Comparison of ENCODE assay signal across 14 cellular contexts in genomic region chr18:12885500-12885899, GRCh38. TPM values are rescaled to one million over a fixed set of nuclear protein-coding genes. Genes with fewer than 3 reads are reported as not detected.
DNase-seq lines count a peak whose midpoint lies in the region; ATAC-seq, FAIRE-seq and TF ChIP-seq lines count a peak whose summit lies in the region.
"Had no signal": no experiment of that assay in that cellular context is flagged by ENCODE, and none has a peak within 500 bp of the region (broad histone marks: within the 10 kb centered on the region; RNA-seq: fewer than 3 reads in every experiment).

No MANE protein-coding gene starts in this region.

- H3K9me3 Mint-ChIP-seq in Calu3 (ENCODE audit: low read depth, unreplicated experiment), result no peaks in the 10 kb centered on the region
- H3K9me3 Mint-ChIP-seq in activated naive CD8-positive, alpha-beta T cell treated with anti-CD3 and anti-CD28 coated beads, Interleukin-2, amount 10 ng/mL, durations not matched to agents 7 days and 5 days, result no peaks in the 10 kb centered on the region
- H3K9me3 Mint-ChIP-seq in naive thymus-derived CD8-positive, alpha-beta T cell, result no peaks in the 10 kb centered on the region

- DNase-seq in Calu3 (no peak), HCT116 (ENCODE audit: low read depth, low spot score) (no peak), GM19238 (ENCODE audit: insufficient read length, low spot score) (no peak), frontal cortex (ENCODE audit: low spot score in 2 of 2) (no peak), SK-N-SH (no peak)
- no peak for DNase-seq in activated naive CD8-positive, alpha-beta T cell treated with anti-CD3 and anti-CD28 coated beads, Interleukin-2, amount 10 ng/mL, durations not matched to agents 7 days and 5 days
- no peak for DNase-seq in naive thymus-derived CD8-positive, alpha-beta T cell
- DNase-seq: GM23248, kidney glomerular epithelial cell, NCI-H82, pancreas had no signal

- H3K27ac ChIP-seq in HCT116 (ENCODE audit: low read depth, low read length), result no peak overlapping the region
- no peak overlapping the region for H3K27ac ChIP-seq in SK-N-SH (ENCODE audit: low read depth in 2 of 2, low read length in 1 of 2)

- H3K27me3 ChIP-seq in HCT116 (ENCODE audit: insufficient read depth, low read length) (no peaks in the 10 kb centered on the region), SK-N-SH (ENCODE audit: insufficient read depth) (no peaks in the 10 kb centered on the region)
- H3K27me3 ChIP-seq: breast epithelium, pancreas had no signal

- H3K9me2 ChIP-seq in HCT116 (ENCODE audit: insufficient read depth) (no peaks in the 10 kb centered on the region), SK-N-SH (no peaks in the 10 kb centered on the region)

- FAIRE-seq in frontal cortex (lab: Jason Lieb, UNC), result no peak
- FAIRE-seq: pancreas had no signal

- 86% methylated on average over 4 of the region's 4 CpGs for WGBS in SK-N-SH (ENCODE audit: low lambda C conversion rate)

- TF ChIP-seq RAD21 in HCT116 (IDR thresholded peaks at IDR 0.05; ENCODE audit: low read depth), result no peak
- TF ChIP-seq RAD21 in SK-N-SH (IDR thresholded peaks at IDR 0.05; ENCODE audit: low read length), result no peak

- RAD21 ChIA-PET in HCT116 (lab: Charles Lee; ENCODE audit: low non-redundant PET in 1 of 2, low total read pairs in 2 of 2, uncharacterized antibody in 2 of 2, unreplicated experiment in 2 of 2), result no interaction called here

- no peak for ATAC-seq in HCT116
- no peak for ATAC-seq in activated naive CD8-positive, alpha-beta T cell treated with anti-CD3 and anti-CD28 coated beads, Interleukin-2, amount 10 ng/mL, durations not matched to agents 7 days and 5 days (ENCODE audit: low read depth)
- ATAC-seq in naive thymus-derived CD8-positive, alpha-beta T cell, result no peak
- no peak for ATAC-seq in GM21515 (IDR thresholded peaks at IDR 0.05; ENCODE audit: unreplicated experiment)
- ATAC-seq: pancreas had no signal

- H3K4me3 Mint-ChIP-seq in Calu3 (ENCODE audit: low read depth, unreplicated experiment), result peak overlapping the region; percentile 90
- H3K4me3 Mint-ChIP-seq in activated naive CD8-positive, alpha-beta T cell treated with anti-CD3 and anti-CD28 coated beads, Interleukin-2, amount 10 ng/mL, durations not matched to agents 7 days and 5 days, result peak overlapping the region; percentile 19
- peak overlapping the region in 7 of 10 donors; percentile 8 to 94 (median 85) for H3K4me3 Mint-ChIP-seq in naive thymus-derived CD8-positive, alpha-beta T cell

- intact Hi-C loops in Calu3 (cut with micrococcal nuclease; ENCODE audit: unreplicated experiment) (loop anchor here (2.0 kb wide), 1 partner anchor 47 kb away; no protein-coding TSS in a partner anchor), HCT116 (cut with micrococcal nuclease) (no loop called here)

- H3K36me3 ChIP-seq in HCT116 (ENCODE audit: control insufficient read depth in 1 of 2, insufficient read depth in 2 of 2, low read length in 2 of 2) (no peaks in the 10 kb centered on the region), SK-N-SH (replicated peaks in 1 of 2; ENCODE audit: control insufficient read depth in 1 of 2, insufficient read depth in 2 of 2, low read length in 1 of 2) (no peaks in the 10 kb centered on the region)
- H3K36me3 ChIP-seq: breast epithelium, pancreas, thoracic aorta had no signal

- no peaks in the 10 kb centered on the region for H3K27me3 Mint-ChIP-seq in Calu3 (ENCODE audit: unreplicated experiment)
- no peaks in the 10 kb centered on the region for H3K27me3 Mint-ChIP-seq in activated naive CD8-positive, alpha-beta T cell treated with anti-CD3 and anti-CD28 coated beads, Interleukin-2, amount 10 ng/mL, durations not matched to agents 7 days and 5 days
- no peaks in the 10 kb centered on the region for H3K27me3 Mint-ChIP-seq in naive thymus-derived CD8-positive, alpha-beta T cell

- TF ChIP-seq CTCF in Calu3 (IDR thresholded peaks at IDR 0.05; ENCODE audit: unreplicated experiment) (no peak), HCT116 (IDR thresholded peaks at IDR 0.05 in 2 of 3, conservative IDR thresholded peaks at IDR 0.05 in 1 of 3; ENCODE audit: borderline replicate concordance in 1 of 3, insufficient read depth in 1 of 3, low read depth in 2 of 3, low read length in 2 of 3) (no peak), SK-N-SH (IDR thresholded peaks at IDR 0.05) (no peak)

- H3K4me3 ChIP-seq in HCT116 (replicated peaks in 1 of 2; ENCODE audit: low read depth in 1 of 2, low read length in 2 of 2) (no peak overlapping the region), SK-N-SH (ENCODE audit: low read depth in 2 of 2, low read length in 1 of 2) (no peak overlapping the region)

- POLR2A ChIA-PET in HCT116 (lab: Charles Lee), result no interaction called here
- POLR2A ChIA-PET in activated naive CD8-positive, alpha-beta T cell treated with anti-CD3 and anti-CD28 coated beads, Interleukin-2, amount 10 ng/mL, durations not matched to agents 7 days and 5 days (lab: Charles Lee), result interaction anchor here (1.0 to 2.0 kb wide), 2 partner anchors 59 to 110 kb away, joined by 4 to 8 read pairs; no protein-coding TSS in a partner anchor
- POLR2A ChIA-PET in naive thymus-derived CD8-positive, alpha-beta T cell (lab: Charles Lee), result interaction anchor here (1.2 to 3.2 kb wide), 2 partner anchors 26 to 252 kb away, joined by 3 to 29 read pairs; no protein-coding TSS in a partner anchor
- POLR2A ChIA-PET in SK-N-SH (lab: Yijun Ruan, JAX), result no interaction called here

- peaks cover 27% of the 10 kb centered on the region for H3K36me3 Mint-ChIP-seq in Calu3 (ENCODE audit: insufficient read depth, unreplicated experiment)
- peaks cover 5% of the 10 kb centered on the region for H3K36me3 Mint-ChIP-seq in activated naive CD8-positive, alpha-beta T cell treated with anti-CD3 and anti-CD28 coated beads, Interleukin-2, amount 10 ng/mL, durations not matched to agents 7 days and 5 days
- H3K36me3 Mint-ChIP-seq in naive thymus-derived CD8-positive, alpha-beta T cell, result no peaks in the 10 kb centered on the region

- no peak overlapping the region for H3K9ac ChIP-seq in HCT116 (ENCODE audit: low read length)
- no peak overlapping the region for H3K9ac ChIP-seq in SK-N-SH

- H3K4me1 Mint-ChIP-seq in Calu3 (ENCODE audit: low read depth, unreplicated experiment), result peaks cover 36% of the 10 kb centered on the region
- H3K4me1 Mint-ChIP-seq in activated naive CD8-positive, alpha-beta T cell treated with anti-CD3 and anti-CD28 coated beads, Interleukin-2, amount 10 ng/mL, durations not matched to agents 7 days and 5 days, result peaks cover 36% of the 10 kb centered on the region
- peaks cover 20 to 50% (median 38%) of the 10 kb centered on the region in 4 donors for H3K4me1 Mint-ChIP-seq in naive thymus-derived CD8-positive, alpha-beta T cell

- TF ChIP-seq EP300 in SK-N-SH (IDR thresholded peaks at IDR 0.05; ENCODE audit: borderline replicate concordance in 1 of 2, low read depth in 1 of 2, low read length in 1 of 2), result no peak

- H3K79me2 ChIP-seq in HCT116 (ENCODE audit: insufficient read depth, low read length) (peaks cover 31% of the 10 kb centered on the region), SK-N-SH (ENCODE audit: insufficient read depth) (peaks cover 31% of the 10 kb centered on the region)

- no peak for TF ChIP-seq POLR2A in HCT116 (IDR thresholded peaks at IDR 0.05; ENCODE audit: borderline replicate concordance, extremely low read depth, insufficient read depth, insufficient read length)

- peak overlapping the region; percentile 97; the same call in 1 of the 2 replicates for H3K4me2 ChIP-seq in HCT116 (ENCODE audit: low read length)
- H3K4me2 ChIP-seq in SK-N-SH, result no peak overlapping the region

- H3K4me1 ChIP-seq in HCT116 (ENCODE audit: control insufficient read depth in 1 of 2, insufficient read depth in 2 of 2, low read length in 2 of 2) (peaks cover 3 to 9% of the 10 kb centered on the region in 2 experiments), SK-N-SH (ENCODE audit: control insufficient read depth in 1 of 2, insufficient read depth in 2 of 2, low read depth in 1 of 2, low read length in 1 of 2) (peaks cover 0 to 8% of the 10 kb centered on the region in 2 experiments; a peak in 2 of 4 replicates)

- no peak overlapping the region for H3K27ac Mint-ChIP-seq in Calu3 (ENCODE audit: unreplicated experiment)
- H3K27ac Mint-ChIP-seq in activated naive CD8-positive, alpha-beta T cell treated with anti-CD3 and anti-CD28 coated beads, Interleukin-2, amount 10 ng/mL, durations not matched to agents 7 days and 5 days, result no peak overlapping the region
- peak overlapping the region; percentile 16 to 97 (median 95) for H3K27ac Mint-ChIP-seq in naive thymus-derived CD8-positive, alpha-beta T cell

- H4K20me1 ChIP-seq in HCT116 (ENCODE audit: insufficient read depth) (no peaks in the 10 kb centered on the region), SK-N-SH (ENCODE audit: insufficient read depth) (peaks cover 11% of the 10 kb centered on the region; the same call in 1 of the 2 replicates)

- CTCF ChIA-PET in Calu3 (lab: Charles Lee) (interaction anchor here (0.7 to 1.6 kb wide), 2 partner anchors 41 to 142 kb away, joined by 3 to 6 read pairs; no protein-coding TSS in a partner anchor), HCT116 (lab: Charles Lee) (interaction anchor here (1.0 kb wide), 2 partner anchors 10 to 147 kb away, joined by 3 read pairs; no protein-coding TSS in a partner anchor), SK-N-SH (lab: Yijun Ruan, JAX) (interaction anchor here (1.4 kb wide), 1 partner anchor 141 kb away, joined by 6 read pairs; no protein-coding TSS in a partner anchor)

- BruUV-seq in Calu3 (replicated peaks; lab: Mats Ljungman, UMichigan) (no TSS peak), HCT116 (replicated peaks; lab: Mats Ljungman, UMichigan) (no TSS peak)

- H3K9me3 ChIP-seq in HCT116 (ENCODE audit: control insufficient read depth in 1 of 2, insufficient read depth in 1 of 2, low read depth in 1 of 2, low read length in 2 of 2), result no peaks in the 10 kb centered on the region
- no peaks in the 10 kb centered on the region for H3K9me3 ChIP-seq in SK-N-SH
- H3K9me3 ChIP-seq: pancreas, thoracic aorta had no signal

- H3F3A ChIP-seq in SK-N-SH (replicated peaks; ENCODE audit: insufficient read depth), result peaks cover 8% of the 10 kb centered on the region

- H2AFZ ChIP-seq in HCT116 (ENCODE audit: low read depth, low read length, poor library complexity, severe bottlenecking) (no peak overlapping the region), SK-N-SH (ENCODE audit: low read depth) (no peak overlapping the region)

TF ChIP-seq in HCT116, 20 proteins besides CTCF, POLR2A, EP300 and RAD21 (continues in another document):
- TF ChIP-seq EZH2phosphoT487 (IDR thresholded peaks at IDR 0.05; ENCODE audit: borderline replicate concordance), result no peak

TF ChIP-seq in SK-N-SH, 30 proteins besides CTCF, POLR2A, EP300 and RAD21 (continues in another document):
- no peak for TF ChIP-seq TCF12 (IDR thresholded peaks at IDR 0.05)

RNA-seq across cellular contexts. Expression of gene PTPN2, which starts 1.5 kb away (rescaled TPM):
- 58.1 and 61.5 TPM in 2 replicates for total RNA-seq in Calu3 (2022)
- total RNA-seq in HCT116 (2021; ENCODE audit: unreplicated experiment), result 50.3 TPM
- polyA plus RNA-seq in HCT116 (2012), result 31.7 and 34.9 TPM in 2 replicates
- 10 to 100 TPM; 64.9 to 68.1 TPM for total RNA-seq in activated naive CD8-positive, alpha-beta T cell treated with anti-CD3 and anti-CD28 coated beads, Interleukin-2, amount 10 ng/mL, durations not matched to agents 7 days and 5 days
- 10 to 100 TPM; 62.7 to 71.7 TPM for total RNA-seq in naive thymus-derived CD8-positive, alpha-beta T cell
- 10 to 100 TPM; 71.4 to 76.1 (median 74.2) TPM for polyA plus RNA-seq in naive thymus-derived CD8-positive, alpha-beta T cell
- total RNA-seq in frontal cortex, result 40.4 TPM
- polyA plus RNA-seq in SK-N-SH (2012; rRNA removed), result 11.2 and 13.0 TPM in 2 replicates
- 15.5 and 17.9 TPM in 2 replicates for polyA plus RNA-seq in SK-N-SH (2012; cell fraction: cytosol; rRNA removed)
- 15.9 and 26.6 TPM in 2 replicates for polyA plus RNA-seq in SK-N-SH (2012; cell fraction: nucleus; rRNA removed)

Comparison
In these comparisons a context has a peak if more than half of its experiments do, and no peak if none do; other contexts are left out.
1. H3K27ac Mint-ChIP-seq: peak in naive thymus-derived CD8-positive, alpha-beta T cell (10 of 10); none in Calu3 (single experiment) and activated naive CD8-positive, alpha-beta T cell treated with anti-CD3 and anti-CD28 coated beads, Interleukin-2, amount 10 ng/mL, durations not matched to agents 7 days and 5 days (single experiment).
2. H3K4me3 Mint-ChIP-seq: peak in every context shown above with its lines; median percentile 90 in Calu3; 85 in naive thymus-derived CD8-positive, alpha-beta T cell; 19 in activated naive CD8-positive, alpha-beta T cell treated with anti-CD3 and anti-CD28 coated beads, Interleukin-2, amount 10 ng/mL, durations not matched to agents 7 days and 5 days.
3. POLR2A ChIA-PET loops: an anchor here in activated naive CD8-positive, alpha-beta T cell treated with anti-CD3 and anti-CD28 coated beads, Interleukin-2, amount 10 ng/mL, durations not matched to agents 7 days and 5 days (1.0 to 2.0 kb wide) and naive thymus-derived CD8-positive, alpha-beta T cell (1.2 to 3.2 kb wide); none called in HCT116 and SK-N-SH.